8 cellular contexts compared by ENCODE assay signal in the genomic region with DNA sequence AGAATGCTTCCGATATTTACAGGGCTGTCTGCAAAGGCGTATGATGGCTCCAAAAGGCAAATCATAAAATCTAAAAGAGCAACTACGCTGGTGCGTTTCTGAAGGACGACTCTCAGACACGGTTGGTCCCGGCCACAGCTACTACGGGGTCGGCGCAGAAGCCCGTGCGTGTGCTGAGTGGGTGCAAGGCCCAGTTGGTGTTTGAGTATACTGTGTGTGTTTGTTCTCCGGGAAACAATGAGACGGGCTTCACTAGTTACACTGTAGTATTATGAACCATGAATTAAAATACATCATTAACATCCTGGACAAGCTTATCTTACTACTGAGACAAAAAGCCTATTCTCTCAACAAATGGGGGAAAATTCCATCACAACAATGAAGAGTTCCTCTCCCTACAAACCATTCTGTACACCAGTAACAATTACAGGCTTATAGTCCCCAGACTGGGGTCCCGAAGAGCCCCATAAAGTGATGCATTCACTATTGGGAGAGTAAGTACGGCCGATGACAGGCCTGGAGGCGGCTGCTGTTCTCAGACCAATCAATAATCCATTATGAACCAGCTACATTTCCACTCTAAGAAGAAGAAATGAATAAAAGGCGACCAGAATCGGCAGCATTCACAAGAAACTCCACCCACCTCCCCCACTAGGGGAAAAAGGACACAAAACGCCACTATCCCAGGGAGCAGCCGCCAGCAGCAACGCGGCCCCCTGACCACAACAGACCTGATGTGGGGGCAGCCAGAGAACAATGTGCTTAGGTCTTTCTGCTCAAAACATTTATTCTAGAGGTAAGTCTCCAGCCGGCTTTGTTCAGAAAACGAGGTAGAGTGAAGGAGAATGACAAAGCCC. TPM values are rescaled to one million over a fixed set of nuclear protein-coding genes. Genes with fewer than 3 reads are reported as not detected.
DNase-seq lines count a peak whose midpoint lies in the region; ATAC-seq and TF ChIP-seq lines count a peak whose summit lies in the region.

No MANE protein-coding gene starts in this region.

- H3K36me3 Mint-ChIP-seq in mesothelial cell of epicardium, result no peaks in the 10 kb centered on the region

- DNase-seq in NCI-H69 (lab: John Stamatoyannopoulos, UW), result peak; percentile 71
- DNase-seq in mesothelial cell of epicardium (ENCODE audit: low spot score in 2 of 2, unreplicated experiment in 2 of 2), result peak in 1 of 2 experiments; percentile 36
- DNase-seq in upper lobe of left lung, result peak; percentile 21 to 50

- WGBS in upper lobe of left lung, 2 donors, result 38 to 41% methylated on average over 26 of the region's 26 CpGs

- H3K4me3 ChIP-seq in duodenal mucosa (ENCODE audit: low read depth in 1 of 2, low read length in 2 of 2) (peak overlapping the region; percentile 71 to 74), upper lobe of left lung (peak overlapping the region; percentile 52 to 69 (median 57))

- no peaks in the 10 kb centered on the region for H3K9me3 ChIP-seq in duodenal mucosa (ENCODE audit: control insufficient read depth in 1 of 2, low read length in 2 of 2)
- H3K9me3 ChIP-seq in upper lobe of left lung, result no peaks in the 10 kb centered on the region

- H3K4me1 ChIP-seq in duodenal mucosa (ENCODE audit: control insufficient read depth in 1 of 2, insufficient read depth in 2 of 2, low read length in 2 of 2) (peaks cover 26 to 33% of the 10 kb centered on the region in 2 donors), upper lobe of left lung (peaks cover 30 to 46% (median 32%) of the 10 kb centered on the region in 4 donors)

- TF ChIP-seq POLR2A in upper lobe of left lung (IDR thresholded peaks at IDR 0.05), result no peak

- no peak for TF ChIP-seq EP300 in upper lobe of left lung (IDR thresholded peaks at IDR 0.05)

- peak overlapping the region; percentile 48 to 57 for H3K9ac ChIP-seq in duodenal mucosa (ENCODE audit: low read depth in 1 of 2, low read length in 2 of 2)

- no peaks in the 10 kb centered on the region for H3K9me3 Mint-ChIP-seq in mesothelial cell of epicardium

- peak overlapping the region; percentile 95 for H3K27ac Mint-ChIP-seq in mesothelial cell of epicardium

- H3K4me3 Mint-ChIP-seq in mesothelial cell of epicardium, result peak overlapping the region; percentile 71

- H3K36me3 ChIP-seq in duodenal mucosa (ENCODE audit: control insufficient read depth in 1 of 2, insufficient read depth in 2 of 2, low read length in 2 of 2) (no peaks in the 10 kb centered on the region), upper lobe of left lung (no peaks in the 10 kb centered on the region)

- ATAC-seq in GM21529 (IDR thresholded peaks at IDR 0.05; ENCODE audit: unreplicated experiment) (peak; percentile 27), upper lobe of left lung (ENCODE audit: low FRiP score in 2 of 2) (peak; percentile 21 to 64), GM19455 (IDR thresholded peaks at IDR 0.05; ENCODE audit: unreplicated experiment) (no peak), HG03139 (IDR thresholded peaks at IDR 0.05; ENCODE audit: unreplicated experiment) (no peak), GM21717 (IDR thresholded peaks at IDR 0.05; ENCODE audit: unreplicated experiment) (no peak)

- TF ChIP-seq CTCF in mesothelial cell of epicardium (IDR thresholded peaks at IDR 0.05; ENCODE audit: unreplicated experiment), result no peak
- TF ChIP-seq CTCF in upper lobe of left lung (IDR thresholded peaks at IDR 0.05), result no peak

- peaks cover 89% of the 10 kb centered on the region for H3K4me1 Mint-ChIP-seq in mesothelial cell of epicardium

- peak overlapping the region; percentile 23 for H3K27ac ChIP-seq in duodenal mucosa (ENCODE audit: low read depth, low read length)
- peak overlapping the region; percentile 73 to 92 (median 84) for H3K27ac ChIP-seq in upper lobe of left lung

- H3K27me3 Mint-ChIP-seq in mesothelial cell of epicardium (ENCODE audit: low read depth), result no peaks in the 10 kb centered on the region

- H3K27me3 ChIP-seq in duodenal mucosa (ENCODE audit: control insufficient read depth in 1 of 2, insufficient read depth in 2 of 2, low read length in 2 of 2) (no peaks in the 10 kb centered on the region), upper lobe of left lung (no peaks in the 10 kb centered on the region)

RNA-seq across cellular contexts. Expression of gene ZNF516, which starts 43.3 kb away (rescaled TPM):
- total RNA-seq in mesothelial cell of epicardium (84.4 to 92.1 TPM (median 90.9 TPM) in 3 replicates), upper lobe of left lung (10 to 100 TPM; 21.9 to 44.3 (median 36.5) TPM)

Comparison
In these comparisons a context has a peak if more than half of its experiments do, and no peak if none do; other contexts are left out.
1. ATAC-seq: peak in GM21529 (single experiment) and upper lobe of left lung (2 of 2); none in GM19455 (single experiment), HG03139 (single experiment) and GM21717 (single experiment).